Comparison of ENCODE assay signal across 21 cellular contexts in the genomic region with DNA sequence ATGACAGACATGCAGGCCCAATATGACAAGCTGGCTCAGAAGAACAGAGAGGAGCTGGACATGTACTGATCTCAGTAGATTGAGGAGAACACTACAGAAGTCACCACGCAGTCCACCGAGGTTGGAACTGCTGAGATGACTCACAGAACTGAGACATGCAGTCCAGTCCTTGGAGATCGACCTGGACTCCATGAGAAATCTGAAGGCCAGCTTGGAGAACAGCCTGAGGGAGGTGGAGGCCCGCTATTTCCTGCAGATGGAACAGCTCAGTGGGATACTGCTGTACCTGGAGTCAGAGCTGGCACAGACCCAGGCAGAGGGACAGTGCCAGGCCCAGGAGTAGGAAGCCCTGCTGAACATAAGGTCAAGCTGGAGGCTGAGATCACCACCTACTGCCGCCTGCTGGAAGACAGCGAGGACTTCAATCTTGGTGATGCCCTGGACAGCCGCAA. TPM values are rescaled to one million over a fixed set of nuclear protein-coding genes. Genes with fewer than 3 reads are reported as not detected.
DNase-seq lines count a peak whose midpoint lies in the region; ATAC-seq and TF ChIP-seq lines count a peak whose summit lies in the region.
"Had no signal": no experiment of that assay in that cellular context is flagged by ENCODE, and none has a peak within 500 bp of the region (broad histone marks: within the 10 kb centered on the region; RNA-seq: fewer than 3 reads in every experiment).

No MANE protein-coding gene starts in this region.

- no peak overlapping the region for H3K9ac ChIP-seq in PC-3 (ENCODE audit: low read length)
- H3K9ac ChIP-seq: BLaER1 treated with 17β-estradiol and CSF1 and Interleukin-3, amounts not matched to agents 10 nM and 100 nM; parathyroid adenoma had no signal

- H3K36me3 ChIP-seq in PC-3 (ENCODE audit: low read depth, low read length): peaks cover 31% of the 10 kb centered on the region

- H3K4me3 Mint-ChIP-seq in stimulated activated naive B cell treated with anti-CD40 and anti-IgM and Interleukin-4, amounts not matched to agents 10 μg/mL and 1 μg/mL and 100 μg/mL, for 72 hours: no peak overlapping the region
- H3K4me3 Mint-ChIP-seq: activated naive CD4-positive, alpha-beta T cell treated with anti-CD3 and anti-CD28 coated beads for 36 hours; naive B cell; T-helper 1 cell treated with Interleukin-12 subunit alpha and Interleukin-12 subunit beta and Interleukin-4 antibody, amounts not matched to agents 30 μg/mL and 1 μg/mL, for 36 hours; type B pancreatic cell had no signal

- H3K9me3 ChIP-seq in PC-3 (ENCODE audit: low read length): no peaks in the 10 kb centered on the region
- H3K9me3 ChIP-seq: gastroesophageal sphincter had no signal

- H3K9me3 Mint-ChIP-seq in stimulated activated naive B cell treated with anti-CD40 and anti-IgM and Interleukin-4, amounts not matched to agents 10 μg/mL and 1 μg/mL and 100 μg/mL, for 72 hours: no peaks in the 10 kb centered on the region
- H3K9me3 Mint-ChIP-seq: activated naive CD4-positive, alpha-beta T cell treated with anti-CD3 and anti-CD28 coated beads for 36 hours; naive B cell; T-helper 1 cell treated with Interleukin-12 subunit alpha and Interleukin-12 subunit beta and Interleukin-4 antibody, amounts not matched to agents 30 μg/mL and 1 μg/mL, for 36 hours; type B pancreatic cell had no signal

- H3K9me2 ChIP-seq in PC-3 (replicated peaks; ENCODE audit: low read length): no peaks in the 10 kb centered on the region

- H3K4me3 ChIP-seq in PC-3 (ENCODE audit: low read length): no peak overlapping the region
- H3K4me3 ChIP-seq: BLaER1 treated with 17β-estradiol and CSF1 and Interleukin-3, amounts not matched to agents 10 nM and 100 nM; gastroesophageal sphincter; lung had no signal

- peaks cover 2% of the 10 kb centered on the region; the same call in 1 of the 2 replicates for H3K79me2 ChIP-seq in PC-3 (ENCODE audit: low read length)
- H3K79me2 ChIP-seq: parathyroid adenoma had no signal

- H3K27ac Mint-ChIP-seq in stimulated activated naive B cell treated with anti-CD40 and anti-IgM and Interleukin-4, amounts not matched to agents 10 μg/mL and 1 μg/mL and 100 μg/mL, for 72 hours: peak overlapping the region; percentile 88
- H3K27ac Mint-ChIP-seq: activated naive CD4-positive, alpha-beta T cell treated with anti-CD3 and anti-CD28 coated beads for 36 hours; T-helper 1 cell treated with Interleukin-12 subunit alpha and Interleukin-12 subunit beta and Interleukin-4 antibody, amounts not matched to agents 30 μg/mL and 1 μg/mL, for 36 hours; type B pancreatic cell had no signal

- H3K27me3 ChIP-seq in PC-3 (ENCODE audit: low read length): no peaks in the 10 kb centered on the region
- H3K27me3 ChIP-seq: BLaER1 treated with 17β-estradiol and CSF1 and Interleukin-3, amounts not matched to agents 10 nM and 100 nM; gastroesophageal sphincter had no signal

- BruUV-seq in PC-3 (replicated peaks; lab: Mats Ljungman, UMichigan): no TSS peak

- no peaks in the 10 kb centered on the region for H4K20me1 ChIP-seq in PC-3 (ENCODE audit: low read length)

- H3F3A ChIP-seq in PC-3 (ENCODE audit: low read length, unreplicated experiment): no peaks in the 10 kb centered on the region

- peaks cover 39 to 52% of the 10 kb centered on the region in 2 donors for H3K36me3 Mint-ChIP-seq in stimulated activated naive B cell treated with anti-CD40 and anti-IgM and Interleukin-4, amounts not matched to agents 10 μg/mL and 1 μg/mL and 100 μg/mL, for 72 hours

- H3K4me1 Mint-ChIP-seq in stimulated activated naive B cell treated with anti-CD40 and anti-IgM and Interleukin-4, amounts not matched to agents 10 μg/mL and 1 μg/mL and 100 μg/mL, for 72 hours: peaks cover 14 to 25% of the 10 kb centered on the region in 2 donors

- H2AFZ ChIP-seq in PC-3 (ENCODE audit: low read length): no peak overlapping the region
- H2AFZ ChIP-seq: parathyroid adenoma had no signal

- peak; percentile 16 for DNase-seq in DMS53 (lab: John Stamatoyannopoulos, UW)
- DNase-seq in DMS53 treated with DMSO at 0.1 percent for 48 hours (lab: John Stamatoyannopoulos, UW; ENCODE audit: unreplicated experiment): no peak
- DNase-seq in PC-3: peak; percentile 23
- DNase-seq in stimulated activated naive B cell treated with anti-CD40 and anti-IgM and Interleukin-4, amounts not matched to agents 10 μg/mL and 1 μg/mL and 100 μg/mL, for 72 hours: no peak
- no peak for DNase-seq in GM20000 (ENCODE audit: low spot score)
- DNase-seq in foreskin melanocyte: no peak
- DNase-seq: 8988T; activated CD8-positive, alpha-beta memory T cell treated with anti-CD3 and anti-CD28 coated beads, Interleukin-2, amount 50 U/mL, for 4 hours; activated naive CD4-positive, alpha-beta T cell treated with anti-CD3 and anti-CD28 coated beads for 36 hours; cortex of kidney; DMS153; naive B cell; NCI-H446 had no signal

- no peak overlapping the region for H3K4me2 ChIP-seq in PC-3 (ENCODE audit: low read length)

- CTCF ChIA-PET in PC-3 (lab: Charles Lee): no interaction called here

- H3K27ac ChIP-seq in PC-3 (ENCODE audit: low read length) (no peak overlapping the region), cingulate gyrus (ENCODE audit: low read depth, low read length) (peak overlapping the region; percentile 60)
- H3K27ac ChIP-seq: gastroesophageal sphincter, parathyroid adenoma had no signal

- no peak for ATAC-seq in PC-3
- ATAC-seq in stimulated activated naive B cell treated with anti-CD40 and anti-IgM and Interleukin-4, amounts not matched to agents 10 μg/mL and 1 μg/mL and 100 μg/mL, for 72 hours (replicated peaks): peak; percentile 49 to 64
- no peak for ATAC-seq in HG03039 (IDR thresholded peaks at IDR 0.05; ENCODE audit: unreplicated experiment)
- ATAC-seq: gastroesophageal sphincter had no signal

- TF ChIP-seq CTCF in PC-3 (conservative IDR thresholded peaks at IDR 0.05; ENCODE audit: low read depth, low read length) (no peak; the same call in 1 of the 2 replicates), GM20000 (IDR thresholded peaks at IDR 0.05; ENCODE audit: extremely low read depth, missing control alignments) (no peak)

- H3K27me3 Mint-ChIP-seq in stimulated activated naive B cell treated with anti-CD40 and anti-IgM and Interleukin-4, amounts not matched to agents 10 μg/mL and 1 μg/mL and 100 μg/mL, for 72 hours: no peaks in the 10 kb centered on the region
- H3K27me3 Mint-ChIP-seq: naive B cell, type B pancreatic cell had no signal

- POLR2A ChIA-PET in PC-3 (lab: Charles Lee; ENCODE audit: unreplicated experiment): no interaction called here

- intact Hi-C loops in PC-3 (cut with micrococcal nuclease): no loop called here

- H3K4me1 ChIP-seq in PC-3 (ENCODE audit: insufficient read depth, low read length): no peaks in the 10 kb centered on the region
- H3K4me1 ChIP-seq: gastroesophageal sphincter, parathyroid adenoma had no signal

RNA-seq across cellular contexts. Expression of a gene that starts 21.3 kb away (rescaled TPM):
- 106 and 133 TPM in 2 replicates for total RNA-seq in PC-3 (2014; rRNA removed)

RNA-seq across cellular contexts. Expression of a gene that starts 25.3 kb away (rescaled TPM):
- total RNA-seq in PC-3 (2014; rRNA removed): 5.4 and 6.2 TPM in 2 replicates

RNA-seq across cellular contexts. Expression of a gene that starts 42.2 kb away (rescaled TPM):
- total RNA-seq in PC-3 (2014; rRNA removed): 7.4 and 8.1 TPM in 2 replicates

Comparison
In these comparisons a context has a peak if more than half of its experiments do, and no peak if none do; other contexts are left out.
1. DNase-seq: peak in DMS53 (single experiment) and PC-3 (single experiment); none in DMS53 treated with DMSO at 0.1 percent for 48 hours (single experiment), stimulated activated naive B cell treated with anti-CD40 and anti-IgM and Interleukin-4, amounts not matched to agents 10 μg/mL and 1 μg/mL and 100 μg/mL, for 72 hours (single experiment), GM20000 (single experiment) and foreskin melanocyte (single experiment).
2. ATAC-seq: peak in stimulated activated naive B cell treated with anti-CD40 and anti-IgM and Interleukin-4, amounts not matched to agents 10 μg/mL and 1 μg/mL and 100 μg/mL, for 72 hours (2 of 2); none in PC-3 (single experiment) and HG03039 (single experiment).